ENCODE assay signal across 10 cellular contexts in genomic region chr4:57424231-57424897, GRCh38.
DNase-seq lines count a peak whose midpoint lies in the region; ATAC-seq and TF ChIP-seq lines count a peak whose summit lies in the region.
"Had no signal": no experiment of that assay in that cellular context is flagged by ENCODE, and none has a peak within 500 bp of the region (broad histone marks: within the 10 kb centered on the region; RNA-seq: fewer than 3 reads in every experiment).

No MANE protein-coding gene starts in this region.

- intact Hi-C loops in activated CD4-positive, alpha-beta T cell treated with anti-CD3 and anti-CD28 coated beads for 36 hours (cut with DNase I, micrococcal nuclease): no loop called here

- peak overlapping the region; percentile 25 for H3K27ac Mint-ChIP-seq in neural crest cell (ENCODE audit: unreplicated experiment)
- H3K27ac Mint-ChIP-seq in activated naive CD8-positive, alpha-beta T cell treated with anti-CD3 and anti-CD28 coated beads for 36 hours: no peak overlapping the region
- no peak overlapping the region for H3K27ac Mint-ChIP-seq in activated CD4-positive, alpha-beta T cell treated with anti-CD3 and anti-CD28 coated beads for 36 hours

- H3K9me3 Mint-ChIP-seq in neural crest cell: peaks cover 6% of the 10 kb centered on the region
- peaks cover 1% of the 10 kb centered on the region for H3K9me3 Mint-ChIP-seq in activated naive CD8-positive, alpha-beta T cell treated with anti-CD3 and anti-CD28 coated beads for 36 hours
- H3K9me3 Mint-ChIP-seq in activated CD4-positive, alpha-beta T cell treated with anti-CD3 and anti-CD28 coated beads for 36 hours (ENCODE audit: low read depth): no peaks in the 10 kb centered on the region

- POLR2A ChIA-PET in activated CD4-positive, alpha-beta T cell treated with anti-CD3 and anti-CD28 coated beads for 36 hours (lab: Charles Lee): no interaction called here

- peak in 8 of 14 donors; percentile 16 to 78 (median 27) for DNase-seq in C1 segment of cervical spinal cord (lab: John Stamatoyannopoulos, UW)
- DNase-seq in M059J (ENCODE audit: low read depth): peak; percentile 97
- peak; percentile 49 for DNase-seq in dedifferentiated amniotic fluid mesenchymal stem cell (ENCODE audit: extremely low spot score)
- no peak for DNase-seq in neural crest cell (ENCODE audit: low read depth, low spot score)
- DNase-seq in activated naive CD8-positive, alpha-beta T cell treated with anti-CD3 and anti-CD28 coated beads for 36 hours: no peak
- DNase-seq in activated CD4-positive, alpha-beta T cell treated with anti-CD3 and anti-CD28 coated beads for 36 hours: no peak
- no peak for DNase-seq in LoVo (ENCODE audit: low spot score)
- DNase-seq: activated CD4-positive, alpha-beta T cell treated with anti-CD3 and anti-CD28 coated beads for 48 hours; DMS79 had no signal

- peaks cover 4% of the 10 kb centered on the region for H3K36me3 Mint-ChIP-seq in neural crest cell (ENCODE audit: low read depth)
- H3K36me3 Mint-ChIP-seq in activated naive CD8-positive, alpha-beta T cell treated with anti-CD3 and anti-CD28 coated beads for 36 hours: no peaks in the 10 kb centered on the region
- H3K36me3 Mint-ChIP-seq in activated CD4-positive, alpha-beta T cell treated with anti-CD3 and anti-CD28 coated beads for 36 hours (ENCODE audit: low read depth): no peaks in the 10 kb centered on the region

- no peaks in the 10 kb centered on the region for H3K27me3 Mint-ChIP-seq in neural crest cell (ENCODE audit: low read depth)
- H3K27me3 Mint-ChIP-seq in activated naive CD8-positive, alpha-beta T cell treated with anti-CD3 and anti-CD28 coated beads for 36 hours: no peaks in the 10 kb centered on the region
- no peaks in the 10 kb centered on the region for H3K27me3 Mint-ChIP-seq in activated CD4-positive, alpha-beta T cell treated with anti-CD3 and anti-CD28 coated beads for 36 hours

- no peak for ATAC-seq in HG03342 (IDR thresholded peaks at IDR 0.05; ENCODE audit: unreplicated experiment)
- ATAC-seq in activated CD4-positive, alpha-beta T cell treated with anti-CD3 and anti-CD28 coated beads for 36 hours: no peak

- CTCF ChIA-PET in activated CD4-positive, alpha-beta T cell treated with anti-CD3 and anti-CD28 coated beads for 36 hours (lab: Charles Lee): no interaction called here

- H3K4me3 Mint-ChIP-seq in neural crest cell: no peak overlapping the region
- H3K4me3 Mint-ChIP-seq in activated naive CD8-positive, alpha-beta T cell treated with anti-CD3 and anti-CD28 coated beads for 36 hours: no peak overlapping the region
- no peak overlapping the region for H3K4me3 Mint-ChIP-seq in activated CD4-positive, alpha-beta T cell treated with anti-CD3 and anti-CD28 coated beads for 36 hours

- no peak for TF ChIP-seq CTCF in neural crest cell (conservative IDR thresholded peaks at IDR 0.05)

- no peaks in the 10 kb centered on the region for H3K4me1 Mint-ChIP-seq in neural crest cell
- H3K4me1 Mint-ChIP-seq in activated naive CD8-positive, alpha-beta T cell treated with anti-CD3 and anti-CD28 coated beads for 36 hours: no peaks in the 10 kb centered on the region
- no peaks in the 10 kb centered on the region for H3K4me1 Mint-ChIP-seq in activated CD4-positive, alpha-beta T cell treated with anti-CD3 and anti-CD28 coated beads for 36 hours

Comparison
In these comparisons a context has a peak if more than half of its experiments do, and no peak if none do; other contexts are left out.
1. DNase-seq: peak in C1 segment of cervical spinal cord (8 of 14), M059J (single experiment) and dedifferentiated amniotic fluid mesenchymal stem cell (single experiment); none in neural crest cell (single experiment), activated naive CD8-positive, alpha-beta T cell treated with anti-CD3 and anti-CD28 coated beads for 36 hours (single experiment), activated CD4-positive, alpha-beta T cell treated with anti-CD3 and anti-CD28 coated beads for 36 hours (single experiment) and LoVo (single experiment).